ENCODE assay signal across 14 cellular contexts in genomic region chr13:39379118-39379517, GRCh38.
A peak's percentile ranks its signal among the peaks of the same experiment; 100 is the strongest.
DNase-seq lines count a peak whose midpoint lies in the region; ATAC-seq and TF ChIP-seq lines count a peak whose summit lies in the region.
"Had no signal": no experiment of that assay in that cellular context is flagged by ENCODE, and none has a peak within 500 bp of the region (broad histone marks: within the 10 kb centered on the region; RNA-seq: fewer than 3 reads in every experiment).

No MANE protein-coding gene starts in this region.

- H3K9me3 ChIP-seq in Karpas-422 (ENCODE audit: low read length): no peaks in the 10 kb centered on the region
- no peaks in the 10 kb centered on the region for H3K9me3 ChIP-seq in stomach
- H3K9me3 ChIP-seq: gastrocnemius medialis had no signal

- no peak overlapping the region for H3K4me3 ChIP-seq in Karpas-422 (ENCODE audit: low read length)
- no peak overlapping the region for H3K4me3 ChIP-seq in stomach
- H3K4me3 ChIP-seq: gastrocnemius medialis had no signal

- no peaks in the 10 kb centered on the region for H4K20me1 ChIP-seq in Karpas-422 (ENCODE audit: insufficient read depth, low read depth, low read length)

- no peak overlapping the region for H3K4me2 ChIP-seq in Karpas-422 (ENCODE audit: low read depth, low read length, poor library complexity, severe bottlenecking)

- TF ChIP-seq POLR2A in stomach (IDR thresholded peaks at IDR 0.05): no peak

- CTCF ChIA-PET in GM10248 (lab: Yijun Ruan, JAX): interaction anchor here (0.7 to 1.8 kb wide), 2 partner anchors 26 to 328 kb away, joined by 3 to 4 read pairs; no protein-coding TSS in a partner anchor

- H2AFZ ChIP-seq in Karpas-422 (ENCODE audit: low read length): no peak overlapping the region

- TF ChIP-seq CTCF in GM10248 (IDR thresholded peaks at IDR 0.05; ENCODE audit: control extremely low read depth, extremely low read depth, low read depth, missing control alignments) (no peak), stomach (IDR thresholded peaks at IDR 0.05) (no peak)

- WGBS in stomach, 5 donors: 45 to 63% (median 49%) methylated on average over 2 of the region's 2 CpGs

- POLR2A ChIA-PET in GM10248 (lab: Yijun Ruan, JAX): no interaction called here

- intact Hi-C loops in stomach (cut with DNase I; ENCODE audit: low total_unique reads): no loop called here

- H3K27me3 ChIP-seq in Karpas-422 (ENCODE audit: low read length): no peaks in the 10 kb centered on the region
- no peaks in the 10 kb centered on the region for H3K27me3 ChIP-seq in stomach
- H3K27me3 ChIP-seq: gastrocnemius medialis had no signal

- peak; percentile 86 for ATAC-seq in GM19043 (IDR thresholded peaks at IDR 0.05; ENCODE audit: low read depth, unreplicated experiment)
- peak; percentile 92 for ATAC-seq in HG02588 (IDR thresholded peaks at IDR 0.05; ENCODE audit: unreplicated experiment)
- ATAC-seq in HG03280 (IDR thresholded peaks at IDR 0.05; ENCODE audit: unreplicated experiment): peak; percentile 84
- ATAC-seq: gastrocnemius medialis, left lobe of liver had no signal

- H3K4me1 ChIP-seq in Karpas-422 (ENCODE audit: low read length) (no peaks in the 10 kb centered on the region), stomach (no peaks in the 10 kb centered on the region)
- H3K4me1 ChIP-seq: gastrocnemius medialis had no signal

- H3K9ac ChIP-seq in Karpas-422 (ENCODE audit: low read length): no peak overlapping the region

- H3K36me3 ChIP-seq in Karpas-422 (ENCODE audit: insufficient read depth, low read length) (no peaks in the 10 kb centered on the region), stomach (no peaks in the 10 kb centered on the region)
- H3K36me3 ChIP-seq: gastrocnemius medialis had no signal

- H3K9me2 ChIP-seq in Karpas-422 (replicated peaks; ENCODE audit: insufficient read depth, low read length): no peaks in the 10 kb centered on the region

- H3K27ac ChIP-seq in Karpas-422 (ENCODE audit: low read length) (no peak overlapping the region), stomach (no peak overlapping the region)
- H3K27ac ChIP-seq: gastrocnemius medialis had no signal

- no peaks in the 10 kb centered on the region for H3K79me2 ChIP-seq in Karpas-422 (ENCODE audit: low read length)

- DNase-seq in GM10248 (ENCODE audit: extremely low spot score): peak; percentile 36
- DNase-seq in Karpas-422: no peak
- no peak for DNase-seq in stomach
- DNase-seq in NCI-H1417 (lab: John Stamatoyannopoulos, UW): no peak
- no peak for DNase-seq in NCI-H1694 (lab: John Stamatoyannopoulos, UW)
- DNase-seq: activated CD4-positive, alpha-beta T cell treated with anti-CD3 and anti-CD28 coated beads, Interleukin-2, amount 50 U/mL, for 48 hours; DND-41; gastrocnemius medialis; NCI-H69; SW 1271 had no signal

- TF ChIP-seq EP300 in stomach (IDR thresholded peaks at IDR 0.05): no peak
